30 cellular contexts compared by ENCODE assay signal in genomic region chr18:9852266-9853081, GRCh38. TPM values are rescaled to one million over a fixed set of nuclear protein-coding genes. Genes with fewer than 3 reads are reported as not detected.
"Had no signal": no experiment of that assay in that cellular context is flagged by ENCODE, and none has a peak within 500 bp of the region (broad histone marks: within the 10 kb centered on the region; RNA-seq: fewer than 3 reads in every experiment).

No MANE protein-coding gene starts in this region.

- H3K4me2 ChIP-seq: hepatocyte had no signal

- FAIRE-seq: keratinocyte had no signal

- DNase-seq: activated CD4-positive, alpha-beta memory T cell treated with anti-CD3 and anti-CD28 coated beads for 36 hours; activated CD4-positive, alpha-beta T cell treated with anti-CD3 and anti-CD28 coated beads for 48 hours; activated CD8-positive, alpha-beta memory T cell treated with anti-CD3 and anti-CD28 coated beads, Interleukin-2, amount 50 U/mL, for 48 hours; activated gamma-delta T cell; activated naive CD4-positive, alpha-beta T cell treated with anti-CD3 and anti-CD28 coated beads, Interleukin-2, amount 10 ng/mL, durations not matched to agents 7 days and 5 days; activated naive CD8-positive, alpha-beta T cell treated with anti-CD3 and anti-CD28 coated beads, Interleukin-2, amount 10 ng/mL, durations not matched to agents 7 days and 5 days; activated T-cell treated with anti-CD3 and anti-CD28 coated beads, Interleukin-2, amount 50 U/mL, for 24 hours; amygdala; central memory CD4-positive, alpha-beta T cell; left cardiac atrium; left ventricle myocardium superior; mucosa of descending colon; small intestine; stimulated activated CD4-positive, alpha-beta T cell treated with anti-CD3 and anti-CD28 coated beads, Interleukin-4, amount 100 ng/mL, for 24 hours; stimulated activated naive CD8-positive, alpha-beta T cell treated with anti-CD3 and anti-CD28 coated beads, Interleukin-15, amount 100 ng/mL, for 72 hours; substantia nigra; T-helper 9 cell; WERI-Rb-1 had no signal

- H2AFZ ChIP-seq: hepatocyte had no signal

- H3K36me3 ChIP-seq: esophagus muscularis mucosa, gastroesophageal sphincter, vagina, WERI-Rb-1 had no signal

- H3K27me3 ChIP-seq: esophagus muscularis mucosa, gastroesophageal sphincter, hepatocyte, vagina had no signal

- H3K79me2 ChIP-seq: hepatocyte had no signal

- H3K27ac ChIP-seq: esophagus muscularis mucosa, gastroesophageal sphincter, hepatocyte, vagina, WERI-Rb-1 had no signal

- H3K9me3 ChIP-seq: esophagus muscularis mucosa, gastroesophageal sphincter, mucosa of descending colon, vagina had no signal

- H3K4me3 ChIP-seq: esophagus muscularis mucosa, gastroesophageal sphincter, hepatocyte, mucosa of descending colon, vagina had no signal

- ATAC-seq: activated CD4-positive, CD25-positive, alpha-beta regulatory T cell treated with anti-CD3 and anti-CD28 coated beads, Interleukin-2, amount 50 U/mL, for 24 hours; gastroesophageal sphincter; left cardiac atrium; left ventricle myocardium superior; mucosa of descending colon; natural killer cell treated with Interleukin-12 subunit alpha and Interleukin-12 subunit beta and Interleukin-15 and Interleukin-18, amount 100 ng/mL, for 72 hours; sciatic nerve; stimulated activated effector memory CD8-positive, alpha-beta T cell treated with anti-CD3 and anti-CD28 coated beads, Interleukin-12 subunit alpha, Interleukin-12 subunit beta, amount 100 ng/mL, for 72 hours; stimulated activated naive CD8-positive, alpha-beta T cell treated with anti-CD3 and anti-CD28 coated beads, Interleukin-15, amount 100 ng/mL, for 72 hours had no signal

RNA-seq across cellular contexts. Expression of gene TXNDC2, which starts 33.3 kb away (rescaled TPM):
- total RNA-seq: activated CD4-positive, alpha-beta memory T cell treated with anti-CD3 and anti-CD28 coated beads for 36 hours; activated naive CD8-positive, alpha-beta T cell treated with anti-CD3 and anti-CD28 coated beads, Interleukin-2, amount 10 ng/mL, durations not matched to agents 7 days and 5 days; hepatocyte; left ventricle myocardium superior; myocyte; natural killer cell treated with Interleukin-12 subunit alpha and Interleukin-12 subunit beta and Interleukin-15 and Interleukin-18, amount 100 ng/mL, for 72 hours; progenitor cell of endocrine pancreas; renal cortical epithelial cell; sciatic nerve had no signal
- polyA plus RNA-seq: keratinocyte had no signal
